Comparison of ENCODE assay signal across 10 cellular contexts in genomic region chr4:100721077-100721476, GRCh38.
"Had no signal": no experiment of that assay in that cellular context is flagged by ENCODE, and none has a peak within 500 bp of the region (broad histone marks: within the 10 kb centered on the region; RNA-seq: fewer than 3 reads in every experiment).

No MANE protein-coding gene starts in this region.

- DNase-seq: activated B cell treated with CpG ODN at 0.5 μM for 24 hours; activated CD4-positive, alpha-beta T cell treated with anti-CD3 and anti-CD28 coated beads, Interleukin-2, amount 10 ng/mL, durations not matched to agents 24 days and 14 days; activated CD8-positive, alpha-beta memory T cell treated with anti-CD3 and anti-CD28 coated beads for 24 hours; activated naive CD4-positive, alpha-beta T cell treated with anti-CD3 and anti-CD28 coated beads, Interleukin-2, amount 10 ng/mL, durations not matched to agents 7 days and 5 days; adrenal gland; body of pancreas; endodermal cell; ovary; stimulated activated CD4-positive, alpha-beta T cell treated with anti-CD3 and anti-CD28 coated beads, Interleukin-2, amount 100 ng/mL, for 48 hours; upper lobe of left lung had no signal

- ATAC-seq: body of pancreas had no signal
